22 cellular contexts compared by ENCODE assay signal in the genomic region with DNA sequence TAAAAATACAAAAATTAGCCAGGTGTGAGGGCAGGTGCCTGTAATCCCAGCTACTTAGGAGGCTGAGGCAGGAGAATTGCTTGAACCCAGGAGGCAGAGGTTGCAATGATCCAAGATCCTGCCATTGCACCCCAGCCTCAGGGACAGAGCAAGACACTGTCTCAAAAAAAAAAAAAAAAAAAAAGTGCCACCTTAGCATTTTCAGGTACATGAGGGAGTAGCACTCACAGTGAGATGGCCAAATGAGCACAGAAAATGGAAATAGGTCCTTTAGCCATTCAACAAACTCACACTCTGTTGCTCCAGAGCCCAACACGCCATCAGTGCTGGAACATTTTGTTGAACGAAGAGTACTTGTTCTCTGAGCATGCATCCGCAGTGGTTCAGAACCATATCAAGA. TPM values are rescaled to one million over a fixed set of nuclear protein-coding genes. Genes with fewer than 3 reads are reported as not detected.
A peak's percentile ranks its signal among the peaks of the same experiment; 100 is the strongest.
DNase-seq lines count a peak whose midpoint lies in the region; ATAC-seq, FAIRE-seq and TF ChIP-seq lines count a peak whose summit lies in the region.
"Had no signal": no experiment of that assay in that cellular context is flagged by ENCODE, and none has a peak within 500 bp of the region (broad histone marks: within the 10 kb centered on the region; RNA-seq: fewer than 3 reads in every experiment).

No MANE protein-coding gene starts in this region.

- H2BK15ac ChIP-seq in IMR-90 (ENCODE audit: low read depth, low read length), result no peak overlapping the region

- H2AFZ ChIP-seq in HepG2 (ENCODE audit: low read length) (no peak overlapping the region), IMR-90 (replicated peaks; ENCODE audit: low read length, poor library complexity) (no peak overlapping the region)
- H2AFZ ChIP-seq: GM23338 had no signal

- no peak overlapping the region for H2BK120ac ChIP-seq in IMR-90 (ENCODE audit: low read depth, low read length)

- no peak overlapping the region for H3K18ac ChIP-seq in IMR-90 (ENCODE audit: low read depth, low read length)

- no peak overlapping the region for H2BK5ac ChIP-seq in IMR-90 (ENCODE audit: low read depth, low read length, poor library complexity, severe bottlenecking)

- H3K23ac ChIP-seq in IMR-90 (ENCODE audit: low read depth, low read length), result no peak overlapping the region

- no peak overlapping the region for H3K4me2 ChIP-seq in HepG2 (ENCODE audit: low read depth, low read length)
- H3K4me2 ChIP-seq in IMR-90 (ENCODE audit: low read depth, low read length), result no peak overlapping the region
- H3K4me2 ChIP-seq: GM23338 had no signal

- H2AK5ac ChIP-seq in IMR-90 (ENCODE audit: low read depth, low read length), result no peak overlapping the region

- ATAC-seq in heart left ventricle, result no peak
- no peak for ATAC-seq in HepG2
- ATAC-seq in right lobe of liver, result no peak
- ATAC-seq in IMR-90 (ENCODE audit: low read depth), result no peak
- ATAC-seq: GM23338 had no signal

- TF ChIP-seq POLR2A in heart left ventricle (IDR thresholded peaks at IDR 0.05), result no peak
- TF ChIP-seq POLR2A in HepG2 (IDR thresholded peaks at IDR 0.05; ENCODE audit: insufficient read depth in 1 of 2, low read depth in 2 of 2, low read length in 2 of 2), result no peak
- no peak for TF ChIP-seq POLR2A in right lobe of liver (IDR thresholded peaks at IDR 0.05)
- TF ChIP-seq POLR2A in IMR-90 (IDR thresholded peaks at IDR 0.05; ENCODE audit: low read depth, low read length), result no peak

- H3K9me1 ChIP-seq in IMR-90 (ENCODE audit: insufficient read depth, low read length), result no peaks in the 10 kb centered on the region

- peaks cover 0 to 34% (median 18%) of the 10 kb centered on the region in 12 donors for H3K9me3 ChIP-seq in heart left ventricle
- peaks cover 20% of the 10 kb centered on the region for H3K9me3 ChIP-seq in HepG2 (ENCODE audit: low read length)
- H3K9me3 ChIP-seq in right lobe of liver, result peaks cover 0 to 6% (median 0%) of the 10 kb centered on the region in 4 donors
- H3K9me3 ChIP-seq in IMR-90 (ENCODE audit: control insufficient read depth, insufficient read depth, low read length), result peaks cover 10% of the 10 kb centered on the region

- no peak overlapping the region for H2AK9ac ChIP-seq in IMR-90 (replicated peaks; ENCODE audit: low read depth, low read length, poor library complexity)

- no peak overlapping the region for H3K4ac ChIP-seq in IMR-90 (ENCODE audit: low read depth, low read length)

- peak overlapping the region in 8 of 12 donors; percentile 53 to 85 (median 77) for H3K27ac ChIP-seq in heart left ventricle
- H3K27ac ChIP-seq in HepG2 (ENCODE audit: extremely low read length, insufficient read depth, low read length), result no peak overlapping the region
- H3K27ac ChIP-seq in right lobe of liver, result no peak overlapping the region
- H3K27ac ChIP-seq in IMR-90 (ENCODE audit: insufficient read depth, low read length), result no peak overlapping the region

- WGBS in heart left ventricle, 4 donors, result 84 to 95% (median 93%) methylated on average over 3 of the region's 3 CpGs
- WGBS in HepG2 (ENCODE audit: low lambda C conversion rate), result 36% methylated on average over 3 of the region's 3 CpGs
- 89% methylated on average over 3 of the region's 3 CpGs for WGBS in right lobe of liver (ENCODE audit: insufficient coverage, low coverage, low lambda C conversion rate, missing lambda C conversion rate)
- WGBS in IMR-90 (ENCODE audit: extremely low coverage in 2 of 2, insufficient read length in 1 of 2), 2 experiments, result no CpG with 5 or more reads among the region's 3 CpGs

- FAIRE-seq in HepG2 (lab: Jason Lieb, UNC), result no peak
- FAIRE-seq: D721Med, GM12891, GM18507 had no signal

- intact Hi-C loops in heart left ventricle (cut with DNase I) (loop anchor here in 2 of 10 donors (5.0 to 10.0 kb wide), 2 partner anchors 58 to 61 kb away; no protein-coding TSS in a partner anchor), cardiac septum (cut with DNase I) (loop anchor here (5.0 kb wide), 1 partner anchor 58 kb away; no protein-coding TSS in a partner anchor), HepG2 (cut with micrococcal nuclease; ENCODE audit: unreplicated experiment) (no loop called here), right lobe of liver (cut with DNase I) (no loop called here), IMR-90 (cut with micrococcal nuclease) (no loop called here)

- TF ChIP-seq RAD21 in HepG2 (CRISPR knock-in tag; IDR thresholded peaks at IDR 0.05) (no peak), IMR-90 (IDR thresholded peaks at IDR 0.05; ENCODE audit: low read length) (no peak)

- no peak overlapping the region for H3K4me3 ChIP-seq in heart left ventricle
- H3K4me3 ChIP-seq in HepG2 (replicated peaks in 1 of 3; ENCODE audit: insufficient read depth in 1 of 3, low read depth in 2 of 3, low read length in 3 of 3), result no peak overlapping the region
- no peak overlapping the region for H3K4me3 ChIP-seq in right lobe of liver
- no peak overlapping the region for H3K4me3 ChIP-seq in IMR-90 (ENCODE audit: insufficient read depth, low read depth, low read length)
- H3K4me3 ChIP-seq: GM23338 had no signal

- H4K20me1 ChIP-seq in HepG2 (ENCODE audit: insufficient read depth, low read length) (no peaks in the 10 kb centered on the region), IMR-90 (ENCODE audit: insufficient read depth, low read length) (no peaks in the 10 kb centered on the region)

- no peaks in the 10 kb centered on the region for H3K27me3 ChIP-seq in heart left ventricle
- H3K27me3 ChIP-seq in HepG2 (ENCODE audit: control insufficient read depth in 1 of 2, insufficient read depth in 2 of 2, low read length in 2 of 2), result peaks cover 0 to 7% of the 10 kb centered on the region in 2 experiments; a peak in 2 of 5 replicates
- no peaks in the 10 kb centered on the region for H3K27me3 ChIP-seq in right lobe of liver
- H3K27me3 ChIP-seq in IMR-90 (ENCODE audit: control insufficient read depth, insufficient read depth, low read length), result no peaks in the 10 kb centered on the region

- no peak overlapping the region for H3K56ac ChIP-seq in IMR-90 (ENCODE audit: extremely low read depth, insufficient read depth, low read length)

- in situ Hi-C loops in HepG2 (cut with HindIII; ENCODE audit: extremely low pct_ligation_motif_present, low pct_unique_long_range_greater_than_20kb) (no loop called here), IMR-90 (cut with MboI; ENCODE audit: low sequenced_read_pairs) (no loop called here)

- no peaks in the 10 kb centered on the region for H3K36me3 ChIP-seq in heart left ventricle
- no peaks in the 10 kb centered on the region for H3K36me3 ChIP-seq in HepG2 (replicated peaks in 1 of 2; ENCODE audit: control insufficient read depth in 1 of 2, insufficient read depth in 2 of 2, low read length in 2 of 2)
- no peaks in the 10 kb centered on the region for H3K36me3 ChIP-seq in right lobe of liver
- H3K36me3 ChIP-seq in IMR-90 (ENCODE audit: control insufficient read depth, insufficient read depth, low read length), result no peaks in the 10 kb centered on the region

- no TSS peak for BruUV-seq in HepG2 (replicated peaks; lab: Mats Ljungman, UMichigan)
- BruUV-seq in IMR-90 (replicated peaks; lab: Mats Ljungman, UMichigan), result no TSS peak

- dilution Hi-C loops in IMR-90 (cut with HindIII; ENCODE audit: low sequenced_read_pairs, unreplicated experiment), result no loop called here

- TF ChIP-seq CTCF in heart left ventricle (IDR thresholded peaks at IDR 0.05), result no peak
- TF ChIP-seq CTCF in HepG2 (CRISPR knock-in tag; IDR thresholded peaks at IDR 0.05), result no peak
- TF ChIP-seq CTCF in right lobe of liver (IDR thresholded peaks at IDR 0.05), result no peak
- no peak for TF ChIP-seq CTCF in IMR-90 (conservative IDR thresholded peaks at IDR 0.05; ENCODE audit: low read depth, low read length)

- CTCF ChIA-PET in HepG2 (lab: Yijun Ruan, JAX; ENCODE audit: low intra/inter-chr PET ratio, low total read pairs), result no interaction called here
- CTCF ChIA-PET in IMR-90 (lab: Yijun Ruan, JAX), result interaction anchor here (0.7 kb wide), 1 partner anchor 14 kb away, joined by 7 read pairs; no protein-coding TSS in a partner anchor

- POLR2A ChIA-PET in HepG2 (lab: Yijun Ruan, JAX), result no interaction called here
- POLR2A ChIA-PET in IMR-90 (lab: Charles Lee; ENCODE audit: unreplicated experiment), result no interaction called here

- H2BK20ac ChIP-seq in IMR-90 (ENCODE audit: low read depth, low read length), result no peak overlapping the region

- no peak overlapping the region for H3K9ac ChIP-seq in HepG2 (ENCODE audit: insufficient read depth, low read depth, low read length)
- no peak overlapping the region for H3K9ac ChIP-seq in IMR-90 (ENCODE audit: low read depth, low read length)

- DNase-seq in heart left ventricle (no peak), cardiac septum (ENCODE audit: low spot score) (no peak), HepG2 (ENCODE audit: low spot score) (no peak), right lobe of liver (no peak), IMR-90 (no peak), GM03348 (ENCODE audit: low spot score) (no peak), globus pallidus (ENCODE audit: low spot score) (no peak)
- DNase-seq: 8988T; CD4-positive, alpha-beta T cell; CD8-positive, alpha-beta memory T cell; DMS 273 treated with DMSO at 0.1 percent for 48 hours; DMS79; EL; GDM1; H9; HFFc6 had no signal

- H3K79me2 ChIP-seq in HepG2 (ENCODE audit: insufficient read depth, low read length), result no peaks in the 10 kb centered on the region

- peaks cover 0 to 11% (median 0%) of the 10 kb centered on the region in 12 donors for H3K4me1 ChIP-seq in heart left ventricle
- no peaks in the 10 kb centered on the region for H3K4me1 ChIP-seq in HepG2 (ENCODE audit: insufficient read depth, low read length)
- H3K4me1 ChIP-seq in right lobe of liver, result no peaks in the 10 kb centered on the region
- H3K4me1 ChIP-seq in IMR-90 (ENCODE audit: control insufficient read depth, insufficient read depth, low read length), result no peaks in the 10 kb centered on the region

- H4K8ac ChIP-seq in IMR-90 (ENCODE audit: low read depth in 2 of 2, low read length in 2 of 2), result no peak overlapping the region

- H3K79me1 ChIP-seq in IMR-90 (ENCODE audit: low read depth in 1 of 2, low read length in 2 of 2), result no peaks in the 10 kb centered on the region

- H3K14ac ChIP-seq in IMR-90 (replicated peaks; ENCODE audit: low read depth, low read length), result no peak overlapping the region

- TF ChIP-seq EP300 in HepG2 (IDR thresholded peaks at IDR 0.05; ENCODE audit: low read depth in 2 of 2, low read length in 2 of 2) (no peak), HepG2 (CRISPR knock-in tag; IDR thresholded peaks at IDR 0.05; ENCODE audit: borderline replicate concordance) (no peak)

- no peak overlapping the region for H4K91ac ChIP-seq in IMR-90 (ENCODE audit: insufficient read depth, low read depth, low read length)

- H4K5ac ChIP-seq in IMR-90 (ENCODE audit: low read depth, low read length), result no peak overlapping the region

RNA-seq across cellular contexts. Expression of gene CUX2, which starts 38.4 kb away (rescaled TPM):
- total RNA-seq in heart left ventricle (under 1 TPM in 6 of 9 donors, not detected in 3; 0.02 to 0.22 (median 0.15) TPM), cardiac septum (1.2 TPM), HepG2 (2016; rRNA removed; fragmentation: Illumina TruSeq; extraction: Trizol) (not detected in 2 replicates), right lobe of liver (10 to 100 TPM in 5 of 6 experiments, 1 to 10 TPM in 1; 7.2 to 50.5 (median 16.7) TPM), IMR-90 (2012; rRNA removed) (not detected in 2 replicates)
- polyA plus RNA-seq in heart left ventricle (not detected), HepG2 (2011; rRNA removed) (not detected in 2 replicates), IMR-90 (2012; rRNA removed) (not detected in 2 replicates)
- total RNA-seq in HepG2 (2016; cell fraction: cytosol; rRNA removed; fragmentation: Illumina TruSeq; extraction: Trizol; ENCODE audit: low read depth), result not detected in 2 replicates
- not detected in 2 replicates for total RNA-seq in HepG2 (2016; cell fraction: insoluble cytoplasmic fraction; rRNA removed; fragmentation: Illumina TruSeq; extraction: Trizol)
- total RNA-seq in HepG2 (2016; cell fraction: membrane; rRNA removed; fragmentation: Illumina TruSeq; extraction: Trizol), result not detected in 2 replicates
- total RNA-seq in HepG2 (2016; cell fraction: nucleus; rRNA removed; fragmentation: Illumina TruSeq; extraction: Trizol), result not detected in 2 replicates
- polyA plus RNA-seq in HepG2 (2011; cell fraction: cytosol; rRNA removed), result not detected in 2 replicates
- polyA plus RNA-seq in HepG2 (2011; cell fraction: nucleus; rRNA removed), result not detected in 2 replicates
- polyA plus RNA-seq in HepG2 (2012), result not detected in 2 replicates
- polyA plus RNA-seq in HepG2 (2016; cell fraction: cytosol; fragmentation: Illumina TruSeq; extraction: Trizol; ENCODE audit: low read depth), result not detected in 2 replicates
- not detected in 2 replicates for polyA plus RNA-seq in HepG2 (2016; cell fraction: insoluble cytoplasmic fraction; fragmentation: Illumina TruSeq; extraction: Trizol; ENCODE audit: low read depth)
- polyA plus RNA-seq in HepG2 (2016; cell fraction: membrane; fragmentation: Illumina TruSeq; extraction: Trizol; ENCODE audit: low read depth), result not detected in 2 replicates
- not detected in 2 replicates for polyA plus RNA-seq in HepG2 (2016; cell fraction: nucleus; fragmentation: Illumina TruSeq; extraction: Trizol; ENCODE audit: insufficient read depth, low read depth)
- not detected in 2 replicates for polyA minus RNA-seq in HepG2 (2011; rRNA and poly(A)+ RNA removed; ENCODE audit: low replicate concordance)
- not detected in 2 replicates for polyA minus RNA-seq in HepG2 (2011; cell fraction: cytosol; rRNA and poly(A)+ RNA removed)
- not detected in 2 replicates for polyA minus RNA-seq in HepG2 (2011; cell fraction: nucleus; rRNA and poly(A)+ RNA removed)
- polyA plus RNA-seq in IMR-90 (2012; cell fraction: cytosol; rRNA removed), result not detected in 2 replicates
- polyA plus RNA-seq in IMR-90 (2012; cell fraction: nucleus; rRNA removed; ENCODE audit: low replicate concordance), result not detected in 2 replicates
- total RNA-seq: CD8-positive, alpha-beta memory T cell; HFFc6 had no signal
- polyA plus RNA-seq: BJ; CD14-positive monocyte; CD8-positive, alpha-beta memory T cell had no signal

Comparison
In these comparisons a context has a peak if more than half of its experiments do, and no peak if none do; other contexts are left out.
1. H3K27ac ChIP-seq: peak in heart left ventricle (8 of 12); none in HepG2 (single experiment), right lobe of liver (0 of 3) and IMR-90 (single experiment).